1 cellular context compared by ENCODE assay signal in genomic region chr1:1614204-1614953, GRCh38.
TF ChIP-seq lines count a peak whose summit lies in the region.

No MANE protein-coding gene starts in this region.

TF ChIP-seq in K562, 482 proteins besides CTCF, POLR2A, EP300 and RAD21 (continued from another document and continues in another):
- TF ChIP-seq VEZF1 (CRISPR knock-in tag; IDR thresholded peaks at IDR 0.05) (peak; percentile 17; the same call in 1 of the 2 replicates), MGA (IDR thresholded peaks at IDR 0.05) (no peak), ZZZ3 (IDR thresholded peaks at IDR 0.05) (no peak), SIN3B (IDR thresholded peaks at IDR 0.05; ENCODE audit: low read depth) (no peak), KAT8 (IDR thresholded peaks at IDR 0.05; ENCODE audit: low read depth) (no peak), CREBBP (IDR thresholded peaks at IDR 0.05; ENCODE audit: low read depth, low read length) (no peak), RBFOX2 (IDR thresholded peaks at IDR 0.05; ENCODE audit: low read depth, low read length) (no peak), HBP1 (CRISPR knock-in tag; IDR thresholded peaks at IDR 0.05) (no peak), EZH2 (IDR thresholded peaks at IDR 0.05; ENCODE audit: borderline replicate concordance, low read depth, low read length) (no peak), XRCC4 (IDR thresholded peaks at IDR 0.05; ENCODE audit: extremely low read depth, insufficient read depth, insufficient read length) (no peak), ILK (tag; IDR thresholded peaks at IDR 0.05; ENCODE audit: borderline replicate concordance, low read depth) (no peak), ZNF436 (CRISPR knock-in tag; IDR thresholded peaks at IDR 0.05) (no peak), CREB1 (IDR thresholded peaks at IDR 0.05) (0 out of 2 replicates have a peak, but pooled peaks have one; percentile 34), CREB1 (CRISPR knock-in tag; IDR thresholded peaks at IDR 0.05) (peak; percentile 49; the same call in 1 of the 2 replicates), BDP1 (IDR thresholded peaks at IDR 0.05; ENCODE audit: insufficient read depth, insufficient read length) (no peak), BRD9 (IDR thresholded peaks at IDR 0.05; ENCODE audit: low read depth, partially characterized antibody) (no peak), MTA3 (IDR thresholded peaks at IDR 0.05; ENCODE audit: borderline replicate concordance) (0 out of 2 replicates have a peak, but pooled peaks have one; percentile 14), RBM39 (optimal IDR thresholded peaks at IDR 0.05; ENCODE audit: low read depth, low read length) (no peak), SMAD2 (IDR thresholded peaks at IDR 0.05; ENCODE audit: low read depth, low read length) (no peak), TFAM (CRISPR knock-in tag; conservative IDR thresholded peaks at IDR 0.05) (no peak), ZNF133 (CRISPR knock-in tag; IDR thresholded peaks at IDR 0.05) (no peak), KAT7 (CRISPR knock-in tag; IDR thresholded peaks at IDR 0.05; ENCODE audit: borderline replicate concordance) (peak; percentile 76; the same call in 1 of the 2 replicates), ZNF589 (CRISPR knock-in tag; IDR thresholded peaks at IDR 0.05; ENCODE audit: low read depth) (no peak), GATAD2B (IDR thresholded peaks at IDR 0.05; ENCODE audit: borderline replicate concordance) (no peak), FOXK2 (conservative IDR thresholded peaks at IDR 0.05 in 1 of 2, IDR thresholded peaks at IDR 0.05 in 1 of 2; ENCODE audit: low read depth in 2 of 2) (peak; percentile 14 to 44; a peak in 2 of 4 replicates), MED1 (CRISPR knock-in tag; IDR thresholded peaks at IDR 0.05; ENCODE audit: borderline replicate concordance) (no peak), PCBP1 (IDR thresholded peaks at IDR 0.05; ENCODE audit: low read depth, low read length, poor library complexity, severe bottlenecking) (no peak), USF2 (CRISPR knock-in tag; IDR thresholded peaks at IDR 0.05) (peak; percentile 77), RBM17 (IDR thresholded peaks at IDR 0.05; ENCODE audit: borderline replicate concordance, low read depth, low read length) (no peak), XRCC5 (IDR thresholded peaks at IDR 0.05; ENCODE audit: low read depth, low read length) (no peak), SMAD3 (CRISPR knock-in tag; conservative IDR thresholded peaks at IDR 0.05) (no peak), LCOR (CRISPR knock-in tag; IDR thresholded peaks at IDR 0.05) (peak; percentile 51; the same call in 1 of the 2 replicates), BACH1 (tag; IDR thresholded peaks at IDR 0.05) (no peak), FOS (IDR thresholded peaks at IDR 0.05; ENCODE audit: extremely low read depth, insufficient read length) (no peak), ZNF830 (CRISPR knock-in tag; IDR thresholded peaks at IDR 0.05) (no peak), HDGF (IDR thresholded peaks at IDR 0.05) (0 out of 2 replicates have a peak, but pooled peaks have one; percentile 80), KDM2B (CRISPR knock-in tag; IDR thresholded peaks at IDR 0.05) (no peak), IRF2 (CRISPR knock-in tag; IDR thresholded peaks at IDR 0.05) (no peak), ZNF232 (CRISPR knock-in tag; IDR thresholded peaks at IDR 0.05) (no peak), PHB2 (IDR thresholded peaks at IDR 0.05; ENCODE audit: low read depth) (no peak), MITF (IDR thresholded peaks at IDR 0.05) (peak; percentile 13; the same call in 1 of the 2 replicates), TFE3 (CRISPR knock-in tag; IDR thresholded peaks at IDR 0.05) (peak; percentile 56), ZC3H8 (IDR thresholded peaks at IDR 0.05) (no peak), RNF2 (IDR thresholded peaks at IDR 0.05) (peak; percentile 33; the same call in 1 of the 2 replicates), CEBPG (CRISPR knock-in tag; IDR thresholded peaks at IDR 0.05) (peak; percentile 51; the same call in 1 of the 2 replicates), CEBPG (tag; conservative IDR thresholded peaks at IDR 0.05 in 1 of 2, IDR thresholded peaks at IDR 0.05 in 1 of 2) (no peak; a peak in 1 of 4 replicates), HOXB6 (CRISPR knock-in tag; IDR thresholded peaks at IDR 0.05; ENCODE audit: borderline replicate concordance) (no peak), ZFX (CRISPR knock-in tag; IDR thresholded peaks at IDR 0.05) (peak; percentile 56; the same call in 1 of the 2 replicates), CBFA2T3 (IDR thresholded peaks at IDR 0.05) (peak; percentile 79), NEUROD1 (IDR thresholded peaks at IDR 0.05; ENCODE audit: borderline replicate concordance, low read depth, low read length, partially characterized antibody) (no peak), ZNF583 (CRISPR knock-in tag; IDR thresholded peaks at IDR 0.05) (no peak), ZNF75A (CRISPR knock-in tag; IDR thresholded peaks at IDR 0.05) (no peak), CBFA2T2 (conservative IDR thresholded peaks at IDR 0.05) (peak; percentile 52), ZNF431 (CRISPR knock-in tag; IDR thresholded peaks at IDR 0.05) (no peak), JUN (IDR thresholded peaks at IDR 0.05; ENCODE audit: borderline replicate concordance, low read depth, low read length) (no peak), JUN (CRISPR knock-in tag; IDR thresholded peaks at IDR 0.05; ENCODE audit: borderline replicate concordance) (no peak), GTF2E2 (tag; IDR thresholded peaks at IDR 0.05) (peak; percentile 63; the same call in 1 of the 2 replicates), ZNF696 (CRISPR knock-in tag; conservative IDR thresholded peaks at IDR 0.05) (no peak), ZBTB17 (CRISPR knock-in tag; IDR thresholded peaks at IDR 0.05) (no peak)
